ENCODE assay signal across 1 cellular context in the genomic region with DNA sequence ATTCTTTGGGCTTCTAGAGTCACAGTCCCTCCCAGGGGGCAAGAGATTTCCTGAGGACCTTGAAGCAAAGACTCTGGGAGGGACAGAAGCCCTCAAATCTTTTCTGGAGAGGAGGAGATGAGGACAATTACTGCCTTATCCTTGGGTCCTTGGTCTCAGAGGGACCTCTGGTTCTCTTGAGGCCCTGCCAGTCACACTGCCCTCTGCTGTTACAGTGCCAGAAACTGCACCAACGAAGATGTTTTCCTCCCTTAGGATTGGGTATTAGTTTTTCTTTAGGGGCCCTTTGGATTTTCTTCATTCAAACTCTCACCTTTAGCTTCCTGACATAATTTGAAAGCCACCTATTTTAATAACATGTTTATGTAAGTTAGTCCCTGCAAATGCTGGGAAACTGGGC.
TF ChIP-seq lines count a peak whose summit lies in the region.

No MANE protein-coding gene starts in this region.

TF ChIP-seq in HepG2, 621 proteins besides CTCF, POLR2A, EP300 and RAD21 (continued from another document):
- TF ChIP-seq, protein P1, sequence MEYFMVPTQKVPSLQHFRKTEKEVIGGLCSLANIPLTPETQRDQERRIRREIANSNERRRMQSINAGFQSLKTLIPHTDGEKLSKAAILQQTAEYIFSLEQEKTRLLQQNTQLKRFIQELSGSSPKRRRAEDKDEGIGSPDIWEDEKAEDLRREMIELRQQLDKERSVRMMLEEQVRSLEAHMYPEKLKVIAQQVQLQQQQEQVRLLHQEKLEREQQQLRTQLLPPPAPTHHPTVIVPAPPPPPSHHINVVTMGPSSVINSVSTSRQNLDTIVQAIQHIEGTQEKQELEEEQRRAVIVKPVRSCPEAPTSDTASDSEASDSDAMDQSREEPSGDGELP (IDR thresholded peaks at IDR 0.05; ENCODE audit: borderline replicate concordance, low read depth), result no peak
- TF ChIP-seq, protein P2, sequence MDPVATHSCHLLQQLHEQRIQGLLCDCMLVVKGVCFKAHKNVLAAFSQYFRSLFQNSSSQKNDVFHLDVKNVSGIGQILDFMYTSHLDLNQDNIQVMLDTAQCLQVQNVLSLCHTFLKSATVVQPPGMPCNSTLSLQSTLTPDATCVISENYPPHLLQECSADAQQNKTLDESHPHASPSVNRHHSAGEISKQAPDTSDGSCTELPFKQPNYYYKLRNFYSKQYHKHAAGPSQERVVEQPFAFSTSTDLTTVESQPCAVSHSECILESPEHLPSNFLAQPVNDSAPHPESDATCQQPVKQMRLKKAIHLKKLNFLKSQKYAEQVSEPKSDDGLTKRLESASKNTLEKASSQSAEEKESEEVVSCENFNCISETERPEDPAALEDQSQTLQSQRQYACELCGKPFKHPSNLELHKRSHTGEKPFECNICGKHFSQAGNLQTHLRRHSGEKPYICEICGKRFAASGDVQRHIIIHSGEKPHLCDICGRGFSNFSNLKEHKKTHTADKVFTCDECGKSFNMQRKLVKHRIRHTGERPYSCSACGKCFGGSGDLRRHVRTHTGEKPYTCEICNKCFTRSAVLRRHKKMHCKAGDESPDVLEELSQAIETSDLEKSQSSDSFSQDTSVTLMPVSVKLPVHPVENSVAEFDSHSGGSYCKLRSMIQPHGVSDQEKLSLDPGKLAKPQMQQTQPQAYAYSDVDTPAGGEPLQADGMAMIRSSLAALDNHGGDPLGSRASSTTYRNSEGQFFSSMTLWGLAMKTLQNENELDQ (CRISPR knock-in tag; IDR thresholded peaks at IDR 0.05; ENCODE audit: borderline replicate concordance), result no peak
- TF ChIP-seq RXRB (CRISPR knock-in tag; IDR thresholded peaks at IDR 0.05; ENCODE audit: borderline replicate concordance) (no peak), ZNF713 (CRISPR knock-in tag; IDR thresholded peaks at IDR 0.05) (no peak), ZNF225 (CRISPR knock-in tag; IDR thresholded peaks at IDR 0.05) (no peak)
- TF ChIP-seq, protein P3, sequence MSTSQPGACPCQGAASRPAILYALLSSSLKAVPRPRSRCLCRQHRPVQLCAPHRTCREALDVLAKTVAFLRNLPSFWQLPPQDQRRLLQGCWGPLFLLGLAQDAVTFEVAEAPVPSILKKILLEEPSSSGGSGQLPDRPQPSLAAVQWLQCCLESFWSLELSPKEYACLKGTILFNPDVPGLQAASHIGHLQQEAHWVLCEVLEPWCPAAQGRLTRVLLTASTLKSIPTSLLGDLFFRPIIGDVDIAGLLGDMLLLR (CRISPR knock-in tag; IDR thresholded peaks at IDR 0.05), result no peak
TF ChIP-seq in HepG2: peak in this region for 0.
